1 cellular context compared by ENCODE assay signal in genomic region chr2:24825883-24826800, GRCh38.
A peak's percentile ranks its signal among the peaks of the same experiment; 100 is the strongest.
TF ChIP-seq lines count a peak whose summit lies in the region.

No MANE protein-coding gene starts in this region.

TF ChIP-seq in K562, 482 proteins besides CTCF, POLR2A, EP300 and RAD21:
- TF ChIP-seq POLR2G (IDR thresholded peaks at IDR 0.05; ENCODE audit: low read depth, low read length) (peak; percentile 61), ZNF347 (CRISPR knock-in tag; IDR thresholded peaks at IDR 0.05; ENCODE audit: low read depth) (no peak)
TF ChIP-seq in K562: peak in this region for 1.
